Comparison of ENCODE assay signal across 1 cellular context in genomic region chr10:78972947-78973900, GRCh38.
TF ChIP-seq lines count a peak whose summit lies in the region.

No MANE protein-coding gene starts in this region.

TF ChIP-seq in K562, 482 proteins besides CTCF, POLR2A, EP300 and RAD21 (continued from another document and continues in another):
- TF ChIP-seq REST (CRISPR knock-in tag; IDR thresholded peaks at IDR 0.05; ENCODE audit: low read depth) (peak; percentile 88), HOMEZ (CRISPR knock-in tag; IDR thresholded peaks at IDR 0.05) (peak; percentile 73; the same call in 1 of the 2 replicates), USF1 (CRISPR knock-in tag; IDR thresholded peaks at IDR 0.05) (peak; percentile 42; the same call in 1 of the 2 replicates), GABPB2 (CRISPR knock-in tag; conservative IDR thresholded peaks at IDR 0.05) (no peak), POLR2AphosphoS5 (IDR thresholded peaks at IDR 0.05; ENCODE audit: control insufficient read depth, insufficient read depth, low read depth, low read length) (peak; percentile 49; the same call in 1 of the 2 replicates), ZNF444 (CRISPR knock-in tag; IDR thresholded peaks at IDR 0.05) (0 out of 2 replicates have a peak, but pooled peaks have one; percentile 39), DPF2 (IDR thresholded peaks at IDR 0.05) (peak; percentile 85), GABPB1 (CRISPR knock-in tag; IDR thresholded peaks at IDR 0.05) (peak; percentile 50; the same call in 1 of the 2 replicates), HES1 (IDR thresholded peaks at IDR 0.05; ENCODE audit: low read depth) (0 out of 2 replicates have a peak, but pooled peaks have one; percentile 11), SMARCA4 (IDR thresholded peaks at IDR 0.05) (peak; percentile 75; the same call in 1 of the 2 replicates), HCFC1 (IDR thresholded peaks at IDR 0.05; ENCODE audit: low read depth, low read length) (peak; percentile 45), SUPT5H (IDR thresholded peaks at IDR 0.05) (peak; percentile 66), GTF2F1 (IDR thresholded peaks at IDR 0.05; ENCODE audit: low read depth, low read length) (peak; percentile 58; the same call in 1 of the 2 replicates), ZBTB43 (CRISPR knock-in tag; IDR thresholded peaks at IDR 0.05) (0 out of 2 replicates have a peak, but pooled peaks have one; percentile 71), BCOR (IDR thresholded peaks at IDR 0.05) (peak; percentile 68; the same call in 1 of the 2 replicates), TFE3 (CRISPR knock-in tag; IDR thresholded peaks at IDR 0.05) (no peak), TFAP4 (CRISPR knock-in tag; IDR thresholded peaks at IDR 0.05; ENCODE audit: borderline replicate concordance) (peak; percentile 3; the same call in 1 of the 2 replicates), NR2C2 (CRISPR knock-in tag; IDR thresholded peaks at IDR 0.05) (no peak; the same call in 1 of the 2 replicates), NR2C2 (tag; IDR thresholded peaks at IDR 0.05) (peak; percentile 50; the same call in 1 of the 2 replicates), BHLHE40 (IDR thresholded peaks at IDR 0.05; ENCODE audit: low read length) (peak; percentile 42), HINFP (tag; conservative IDR thresholded peaks at IDR 0.05; ENCODE audit: low read depth) (peak; percentile 55; the same call in 1 of the 2 replicates), ELF2 (CRISPR knock-in tag; IDR thresholded peaks at IDR 0.05) (peak; percentile 63), TCFL5 (CRISPR knock-in tag; conservative IDR thresholded peaks at IDR 0.05) (no peak), TOE1 (IDR thresholded peaks at IDR 0.05; ENCODE audit: borderline replicate concordance) (peak; percentile 67; the same call in 1 of the 2 replicates), TOE1 (CRISPR knock-in tag; IDR thresholded peaks at IDR 0.05; ENCODE audit: borderline replicate concordance, low read depth) (no peak), FOXA3 (CRISPR knock-in tag; conservative IDR thresholded peaks at IDR 0.05 in 1 of 2, IDR thresholded peaks at IDR 0.05 in 1 of 2) (peak; percentile 93 to 94), ARNT (IDR thresholded peaks at IDR 0.05) (peak in 1 of 2 experiments; percentile 80; a peak in 2 of 4 replicates), ZBTB1 (CRISPR knock-in tag; IDR thresholded peaks at IDR 0.05; ENCODE audit: borderline replicate concordance, low read depth) (peak; percentile 87), DIDO1 (tag; IDR thresholded peaks at IDR 0.05; ENCODE audit: low read depth) (no peak), DNMT1 (IDR thresholded peaks at IDR 0.05) (peak; percentile 57; the same call in 1 of the 2 replicates), ZNF764 (CRISPR knock-in tag; IDR thresholded peaks at IDR 0.05; ENCODE audit: low read depth) (peak; percentile 31; the same call in 1 of the 2 replicates), SIN3A (IDR thresholded peaks at IDR 0.05; ENCODE audit: borderline replicate concordance in 2 of 2, control insufficient read depth in 1 of 2, low read depth in 2 of 2, low read length in 2 of 2) (peak in 1 of 2 experiments; percentile 38; a peak in 1 of 4 replicates), HMGXB4 (CRISPR knock-in tag; IDR thresholded peaks at IDR 0.05) (no peak), SOX6 (IDR thresholded peaks at IDR 0.05) (peak; percentile 44), MIER1 (IDR thresholded peaks at IDR 0.05; ENCODE audit: low read depth) (0 out of 2 replicates have a peak, but pooled peaks have one; percentile 26), ZBTB9 (CRISPR knock-in tag; IDR thresholded peaks at IDR 0.05) (peak; percentile 77), ID3 (CRISPR knock-in tag; IDR thresholded peaks at IDR 0.05) (no peak), ID3 (tag; IDR thresholded peaks at IDR 0.05) (peak; percentile 91), SRF (CRISPR knock-in tag; IDR thresholded peaks at IDR 0.05) (0 out of 4 replicates have a peak, but pooled peaks of 1 of the 2 experiments have one; percentile 52), ZNF79 (CRISPR knock-in tag; IDR thresholded peaks at IDR 0.05; ENCODE audit: low read depth) (no peak), DEAF1 (CRISPR knock-in tag; IDR thresholded peaks at IDR 0.05) (0 out of 2 replicates have a peak, but pooled peaks have one; percentile 14), BCL6 (CRISPR knock-in tag; IDR thresholded peaks at IDR 0.05) (0 out of 2 replicates have a peak, but pooled peaks have one; percentile 8)
